Comparison of ENCODE assay signal across 28 cellular contexts in the genomic region with DNA sequence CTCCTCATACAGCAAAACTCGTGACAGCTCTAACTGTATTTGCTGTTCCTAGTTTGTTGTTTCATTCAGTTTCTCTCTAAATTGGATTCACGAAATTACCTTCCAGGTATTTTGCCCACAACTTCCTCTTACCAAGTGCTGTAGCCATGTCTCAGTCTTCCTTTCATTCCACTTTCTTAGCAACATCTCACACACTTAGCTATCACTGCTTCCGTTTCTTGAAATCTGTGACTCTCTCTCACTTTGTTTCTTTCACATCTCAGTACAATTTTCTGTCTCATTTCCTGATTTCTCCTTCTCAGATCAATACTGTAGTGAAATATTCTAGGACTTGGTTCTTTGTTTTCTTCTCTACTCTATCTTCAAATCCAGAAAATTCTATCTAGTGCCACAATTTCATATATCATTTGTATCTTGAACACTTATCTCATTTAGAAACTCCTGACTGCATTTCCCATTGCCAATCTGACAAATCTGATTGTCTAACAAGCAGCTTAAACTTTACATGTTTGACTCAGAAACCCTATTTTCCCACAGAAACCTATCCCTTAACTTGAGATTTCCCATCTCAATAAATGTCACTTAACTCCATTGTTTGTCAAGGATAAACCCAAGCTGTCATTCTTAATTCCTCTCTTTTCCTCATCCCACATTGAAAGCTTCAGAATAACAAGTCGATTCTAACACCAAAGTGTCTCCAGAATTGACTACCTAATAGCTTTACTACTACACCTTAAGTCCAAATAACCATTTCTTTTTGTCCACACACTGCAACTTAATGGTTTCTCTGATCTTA.
"Had no signal": no experiment of that assay in that cellular context is flagged by ENCODE, and none has a peak within 500 bp of the region (broad histone marks: within the 10 kb centered on the region; RNA-seq: fewer than 3 reads in every experiment).

No MANE protein-coding gene starts in this region.

- H3K9me3 ChIP-seq: ascending aorta, SK-N-SH had no signal

- H3K9ac ChIP-seq: SK-N-SH had no signal

- DNase-seq: activated CD4-positive, alpha-beta T cell treated with anti-CD3 and anti-CD28 coated beads for 36 hours; activated CD4-positive, alpha-beta T cell treated with anti-CD3 and anti-CD28 coated beads, Interleukin-2, amount 10 ng/mL, durations not matched to agents 7 days and 5 days; activated CD4-positive, alpha-beta T cell treated with anti-CD3 and anti-CD28 coated beads, Interleukin-2, amount 50 U/mL, for 48 hours; activated CD8-positive, alpha-beta T cell treated with anti-CD3 and anti-CD28 coated beads, Interleukin-2, amount 10 ng/mL, durations not matched to agents 7 days and 5 days; activated gamma-delta T cell; activated naive CD4-positive, alpha-beta T cell treated with Interleukin-2 at 50 U/mL for 16 hours; activated naive CD8-positive, alpha-beta T cell treated with anti-CD3 and anti-CD28 coated beads, Interleukin-2, amount 10 ng/mL, durations not matched to agents 7 days and 5 days; activated T-cell treated with anti-CD3 and anti-CD28 coated beads, Interleukin-2, amount 50 U/mL, for 24 hours; amygdala; NCI-H1092 treated with DMSO at 0.1 percent for 48 hours; NCI-H1417; NCI-H146; NCI-H187; NCI-H2029 treated with DMSO at 0.1 percent for 48 hours; NCI-H2107; NCI-H2171 treated with DMSO at 0.1 percent for 48 hours; NCI-H2227 treated with DMSO at 0.1 percent for 48 hours; NCI-H446 treated with DMSO at 0.1 percent for 48 hours; NCI-H524; OCI-M1; SHP77 treated with DMSO at 0.1 percent for 48 hours; SK-N-SH had no signal

- H3K4me1 ChIP-seq: ascending aorta, SJSA1 had no signal

- H3K27ac ChIP-seq: ascending aorta, cardiac muscle cell, SJSA1 had no signal

- ATAC-seq: activated CD4-positive, alpha-beta T cell treated with anti-CD3 and anti-CD28 coated beads for 36 hours; activated CD4-positive, CD25-positive, alpha-beta regulatory T cell treated with anti-CD3 and anti-CD28 coated beads, Interleukin-2, amount 50 U/mL, for 24 hours; activated CD8-positive, alpha-beta T cell treated with anti-CD3 and anti-CD28 coated beads, Interleukin-2, amount 10 ng/mL, durations not matched to agents 7 days and 5 days; WTC11 had no signal

- H3K27me3 ChIP-seq: ascending aorta, cardiac muscle cell, SJSA1 had no signal

- FAIRE-seq: TTC549 had no signal

- H3K4me3 ChIP-seq: ascending aorta, cardiac muscle cell, SJSA1 had no signal

- H3K36me3 ChIP-seq: ascending aorta, cardiac muscle cell, SJSA1 had no signal

- H3K4me2 ChIP-seq: SK-N-SH had no signal
